9 cellular contexts compared by ENCODE assay signal in the genomic region with DNA sequence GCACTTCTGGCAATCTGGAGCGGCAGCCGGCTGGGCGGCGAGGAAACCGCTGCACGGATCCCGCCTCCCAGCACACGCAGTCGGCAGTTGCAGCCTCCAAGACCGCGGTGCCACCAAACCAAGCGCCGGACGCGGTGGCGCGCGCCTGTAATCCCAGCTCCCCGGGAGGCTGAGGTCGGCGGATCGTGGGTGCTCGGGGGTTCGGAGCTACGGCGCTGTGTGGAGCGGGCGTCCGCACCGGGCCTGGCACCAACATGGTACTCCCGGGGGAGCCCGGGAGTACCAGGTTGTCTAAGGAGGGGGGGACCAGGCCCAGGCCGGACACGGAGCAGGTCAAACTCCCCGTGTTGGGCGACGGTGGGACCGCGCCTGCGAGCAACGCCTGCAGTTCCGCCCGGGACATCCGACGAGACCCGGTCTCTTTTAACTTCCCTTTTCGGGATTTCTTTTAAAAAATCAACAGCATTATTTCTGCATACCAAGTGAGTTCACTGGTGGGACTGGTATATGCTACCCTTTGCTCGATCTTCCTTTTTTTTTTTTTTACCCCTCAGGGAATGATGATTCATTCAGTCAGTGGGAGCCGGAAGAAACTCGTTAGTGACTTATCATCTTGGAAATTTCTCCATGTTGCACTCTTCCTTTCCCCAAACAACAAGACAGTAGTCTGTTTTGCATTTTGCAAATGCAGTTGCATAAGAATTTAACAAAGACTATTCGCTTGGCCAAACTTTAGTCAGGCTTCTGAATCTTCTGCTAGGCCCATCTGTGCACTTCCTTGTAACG. TPM values are rescaled to one million over a fixed set of nuclear protein-coding genes. Genes with fewer than 3 reads are reported as not detected.
DNase-seq lines count a peak whose midpoint lies in the region; ATAC-seq lines count a peak whose summit lies in the region.
"Had no signal": no experiment of that assay in that cellular context is flagged by ENCODE, and none has a peak within 500 bp of the region (broad histone marks: within the 10 kb centered on the region; RNA-seq: fewer than 3 reads in every experiment).

No MANE protein-coding gene starts in this region.

- peak overlapping the region; percentile 77 to 81 for H3K4me3 Mint-ChIP-seq in activated T-cell treated with anti-CD3 and anti-CD28 coated beads, Interleukin-2, amount 50 U/mL, for 72 hours

- peaks cover 44% of the 10 kb centered on the region for H3K27me3 Mint-ChIP-seq in activated T-cell treated with anti-CD3 and anti-CD28 coated beads, Interleukin-2, amount 50 U/mL, for 72 hours (ENCODE audit: low read depth)

- peak; percentile 12 for DNase-seq in activated gamma-delta T cell (lab: John Stamatoyannopoulos, UW)
- no peak for DNase-seq in activated gamma-delta T cell treated with Interleukin-2 at 50 U/mL for 16 hours
- peak in 1 of 2 donors; percentile 33 for DNase-seq in activated T-cell treated with anti-CD3 and anti-CD28 coated beads, Interleukin-2, amount 50 U/mL, for 72 hours
- peak; percentile 41 for DNase-seq in left ventricle myocardium superior
- DNase-seq in stimulated activated naive CD8-positive, alpha-beta T cell treated with anti-CD3 and anti-CD28 coated beads, Interleukin-15, Interleukin-2, amounts not matched to agents 100 U/mL and 50 U/mL, for 24 hours: peak; percentile 32
- DNase-seq: DND-41 had no signal

- peaks cover 2 to 4% of the 10 kb centered on the region in 2 donors for H3K36me3 Mint-ChIP-seq in activated T-cell treated with anti-CD3 and anti-CD28 coated beads, Interleukin-2, amount 50 U/mL, for 72 hours (ENCODE audit: insufficient read depth in 2 of 2)

- intact Hi-C loops in left ventricle myocardium superior (cut with micrococcal nuclease): no loop called here

- no peak overlapping the region for H3K27ac Mint-ChIP-seq in activated T-cell treated with anti-CD3 and anti-CD28 coated beads, Interleukin-2, amount 50 U/mL, for 72 hours

- peaks cover 55% of the 10 kb centered on the region for H3K4me1 Mint-ChIP-seq in activated T-cell treated with anti-CD3 and anti-CD28 coated beads, Interleukin-2, amount 50 U/mL, for 72 hours (ENCODE audit: low read depth)

- no peaks in the 10 kb centered on the region for H3K9me3 Mint-ChIP-seq in activated T-cell treated with anti-CD3 and anti-CD28 coated beads, Interleukin-2, amount 50 U/mL, for 72 hours

- ATAC-seq in activated T-cell treated with anti-CD3 and anti-CD28 coated beads, Interleukin-2, amount 50 U/mL, for 72 hours (replicated peaks in 1 of 2): peak in 1 of 2 donors; percentile 28
- ATAC-seq in left ventricle myocardium superior (no peak), HG03442 (IDR thresholded peaks at IDR 0.05; ENCODE audit: unreplicated experiment) (no peak), GM21367 (IDR thresholded peaks at IDR 0.05; ENCODE audit: unreplicated experiment) (no peak), GM19397 (IDR thresholded peaks at IDR 0.05; ENCODE audit: unreplicated experiment) (no peak)
- no peak for ATAC-seq in stimulated activated naive CD8-positive, alpha-beta T cell treated with anti-CD3 and anti-CD28 coated beads, Interleukin-15, Interleukin-2, amounts not matched to agents 100 U/mL and 50 U/mL, for 24 hours

RNA-seq across cellular contexts. Expression of a gene that starts 27.6 kb away (rescaled TPM):
- total RNA-seq in activated T-cell treated with anti-CD3 and anti-CD28 coated beads, Interleukin-2, amount 50 U/mL, for 72 hours: 1 to 10 TPM; 1.6 to 2.1 TPM
- 0.30 TPM for total RNA-seq in left ventricle myocardium superior

RNA-seq across cellular contexts. Expression of a gene that starts 53.8 kb away (rescaled TPM):
- total RNA-seq in activated T-cell treated with anti-CD3 and anti-CD28 coated beads, Interleukin-2, amount 50 U/mL, for 72 hours: 10 to 100 TPM; 50.7 to 51.1 TPM
- 19.2 TPM for total RNA-seq in left ventricle myocardium superior
